Comparison of ENCODE assay signal across 8 cellular contexts in genomic region chr21:17612023-17612564, GRCh38. TPM values are rescaled to one million over a fixed set of nuclear protein-coding genes. Genes with fewer than 3 reads are reported as not detected.
DNase-seq lines count a peak whose midpoint lies in the region; ATAC-seq, FAIRE-seq and TF ChIP-seq lines count a peak whose summit lies in the region.

No MANE protein-coding gene starts in this region.

- peak overlapping the region; percentile 87 for H3K4me3 Mint-ChIP-seq in activated CD4-positive, alpha-beta T cell treated with anti-CD3 and anti-CD28 coated beads, Interleukin-2, amount 10 ng/mL, durations not matched to agents 7 days and 5 days

- H3K4me2 ChIP-seq in BLaER1 (peak overlapping the region; percentile 84), endothelial cell of umbilical vein (ENCODE audit: insufficient read depth, low read length) (peak overlapping the region; percentile 96)

- peaks cover 51% of the 10 kb centered on the region for H3K79me2 ChIP-seq in endothelial cell of umbilical vein (ENCODE audit: control insufficient read depth, insufficient read depth, low read length)

- H3K27ac ChIP-seq in BLaER1 (peak overlapping the region; percentile 92), endothelial cell of umbilical vein (ENCODE audit: insufficient read depth, low read depth, low read length) (peak overlapping the region; percentile 97)

- POLR2A ChIA-PET in activated CD4-positive, alpha-beta T cell treated with anti-CD3 and anti-CD28 coated beads, Interleukin-2, amount 10 ng/mL, durations not matched to agents 7 days and 5 days (lab: Charles Lee) = no interaction called here
- POLR2A ChIA-PET in endothelial cell of umbilical vein (lab: Charles Lee) = no interaction called here

- H3K27ac Mint-ChIP-seq in activated CD4-positive, alpha-beta T cell treated with anti-CD3 and anti-CD28 coated beads, Interleukin-2, amount 10 ng/mL, durations not matched to agents 7 days and 5 days = peak overlapping the region; percentile 98

- peaks cover 58% of the 10 kb centered on the region for H3K4me1 Mint-ChIP-seq in activated CD4-positive, alpha-beta T cell treated with anti-CD3 and anti-CD28 coated beads, Interleukin-2, amount 10 ng/mL, durations not matched to agents 7 days and 5 days

- TF ChIP-seq POLR2A in endothelial cell of umbilical vein (IDR thresholded peaks at IDR 0.05; ENCODE audit: low read depth, low read length) = no peak

- no peak for FAIRE-seq in endothelial cell of umbilical vein (lab: Jason Lieb, UNC)

- dilution Hi-C loops in endothelial cell of umbilical vein (cut with MboI; ENCODE audit: extremely low pct_ligation_motif_present, low sequenced_read_pairs) = no loop called here

- H3K4me1 ChIP-seq in BLaER1 (peaks cover 17% of the 10 kb centered on the region), endothelial cell of umbilical vein (ENCODE audit: control insufficient read depth, extremely low read depth, insufficient read depth, low read length) (peaks cover 10% of the 10 kb centered on the region), mononuclear cell (ENCODE audit: insufficient read depth, low read length) (peaks cover 10% of the 10 kb centered on the region)

- H3K9me3 ChIP-seq in BLaER1 (no peaks in the 10 kb centered on the region), endothelial cell of umbilical vein (replicated peaks; ENCODE audit: control insufficient read depth, insufficient read depth, low read length) (no peaks in the 10 kb centered on the region), mononuclear cell (ENCODE audit: low read depth, low read length) (no peaks in the 10 kb centered on the region)

- H3K27me3 ChIP-seq in BLaER1 (no peaks in the 10 kb centered on the region), endothelial cell of umbilical vein (ENCODE audit: control insufficient read depth in 2 of 2, insufficient read depth in 2 of 2, low read length in 2 of 2) (peaks cover 0 to 2% of the 10 kb centered on the region in 2 experiments), mononuclear cell (ENCODE audit: insufficient read depth, low read length) (no peaks in the 10 kb centered on the region)

- H4K20me1 ChIP-seq in BLaER1 = peaks cover 43% of the 10 kb centered on the region
- no peaks in the 10 kb centered on the region for H4K20me1 ChIP-seq in endothelial cell of umbilical vein (replicated peaks; ENCODE audit: control insufficient read depth, extremely low read depth, insufficient read depth, low read length)

- H3K4me3 ChIP-seq in BLaER1 (peak overlapping the region; percentile 98), endothelial cell of umbilical vein (replicated peaks in 1 of 3; ENCODE audit: insufficient read depth in 1 of 3, low read depth in 1 of 3, low read length in 3 of 3) (peak overlapping the region; percentile 76 to 94 (median 93)), mononuclear cell (ENCODE audit: low read length) (peak overlapping the region; percentile 65)

- peak; percentile 40 for DNase-seq in HT-29 (ENCODE audit: low spot score)
- peak; percentile 18 for DNase-seq in activated CD4-positive, alpha-beta T cell treated with anti-CD3 and anti-CD28 coated beads, Interleukin-2, amount 10 ng/mL, durations not matched to agents 7 days and 5 days
- DNase-seq in endothelial cell of umbilical vein (ENCODE audit: low read depth, low spot score) = no peak
- DNase-seq in stimulated activated naive CD4-positive, alpha-beta T cell treated with Interleukin-2 at 50 U/mL for 16 hours (lab: John Stamatoyannopoulos, UW) = peak; percentile 12
- no peak for DNase-seq in NCI-H774 (lab: John Stamatoyannopoulos, UW)

- CTCF ChIA-PET in activated CD4-positive, alpha-beta T cell treated with anti-CD3 and anti-CD28 coated beads, Interleukin-2, amount 10 ng/mL, durations not matched to agents 7 days and 5 days (lab: Charles Lee) = interaction anchor here (0.6 to 2.2 kb wide), 3 partner anchors 11 to 260 kb away, joined by 3 to 12 read pairs (median 11); no protein-coding TSS in a partner anchor
- CTCF ChIA-PET in endothelial cell of umbilical vein (lab: Charles Lee) = interaction anchor here (2.5 to 2.7 kb wide), 2 partner anchors 27 to 226 kb away, joined by 14 to 25 read pairs; no protein-coding TSS in a partner anchor

- intact Hi-C loops in endothelial cell of umbilical vein (cut with micrococcal nuclease) = loop anchor here (2.0 to 5.0 kb wide), 2 partner anchors 207 to 1950 kb away; partner anchors contain the start of gene C21orf91

- no TSS peak for BruUV-seq in endothelial cell of umbilical vein (replicated peaks; lab: Mats Ljungman, UMichigan)

- H2AFZ ChIP-seq in endothelial cell of umbilical vein (ENCODE audit: low read depth, low read length) = peak overlapping the region; percentile 92

- no peaks in the 10 kb centered on the region for H3K9me3 Mint-ChIP-seq in activated CD4-positive, alpha-beta T cell treated with anti-CD3 and anti-CD28 coated beads, Interleukin-2, amount 10 ng/mL, durations not matched to agents 7 days and 5 days

- peak overlapping the region; percentile 84 for H3K9ac ChIP-seq in BLaER1
- H3K9ac ChIP-seq in endothelial cell of umbilical vein (replicated peaks; ENCODE audit: extremely low read depth, insufficient read depth, low read length) = peak overlapping the region; percentile 99

- no peaks in the 10 kb centered on the region for H3K27me3 Mint-ChIP-seq in activated CD4-positive, alpha-beta T cell treated with anti-CD3 and anti-CD28 coated beads, Interleukin-2, amount 10 ng/mL, durations not matched to agents 7 days and 5 days

- H3K36me3 Mint-ChIP-seq in activated CD4-positive, alpha-beta T cell treated with anti-CD3 and anti-CD28 coated beads, Interleukin-2, amount 10 ng/mL, durations not matched to agents 7 days and 5 days (ENCODE audit: low read depth) = peaks cover 36% of the 10 kb centered on the region

- H3K9me1 ChIP-seq in endothelial cell of umbilical vein (replicated peaks; ENCODE audit: control insufficient read depth, extremely low read depth, insufficient read depth, low read length) = no peaks in the 10 kb centered on the region

- peaks cover 19% of the 10 kb centered on the region for H3K36me3 ChIP-seq in BLaER1
- H3K36me3 ChIP-seq in endothelial cell of umbilical vein (ENCODE audit: control insufficient read depth in 2 of 2, extremely low read depth in 1 of 2, insufficient read depth in 2 of 2, low read length in 2 of 2) = peaks cover 7 to 11% of the 10 kb centered on the region in 2 experiments

- ATAC-seq in GM19463 (IDR thresholded peaks at IDR 0.05; ENCODE audit: unreplicated experiment) = peak; percentile 4

- no peak for TF ChIP-seq CTCF in endothelial cell of umbilical vein (IDR thresholded peaks at IDR 0.05; ENCODE audit: extremely low read depth in 1 of 2, insufficient read depth in 1 of 2, low read depth in 1 of 2, low read length in 2 of 2)

TF ChIP-seq in endothelial cell of umbilical vein, 7 proteins besides CTCF, POLR2A, EP300 and RAD21:
- TF ChIP-seq JUN (IDR thresholded peaks at IDR 0.05; ENCODE audit: borderline replicate concordance, insufficient read depth, insufficient read length, low read depth) (no peak), MYC (IDR thresholded peaks at IDR 0.05; ENCODE audit: low read depth, low read length) (no peak)

RNA-seq across cellular contexts. Expression of gene BTG3, which starts 0.6 kb away (rescaled TPM):
- total RNA-seq in HT-29 (2014; rRNA removed; shearing (Covaris generic)) = 2.0 and 7.0 TPM in 2 replicates
- total RNA-seq in activated CD4-positive, alpha-beta T cell treated with anti-CD3 and anti-CD28 coated beads, Interleukin-2, amount 10 ng/mL, durations not matched to agents 7 days and 5 days = 10 to 100 TPM; 41.2 to 44.1 TPM
- 35.5 and 37.2 TPM in 2 replicates for total RNA-seq in endothelial cell of umbilical vein
- polyA plus RNA-seq in endothelial cell of umbilical vein = 15.9 and 18.1 TPM in 2 replicates
- 29.3 and 30.5 TPM in 2 replicates for polyA plus RNA-seq in endothelial cell of umbilical vein (2011; cell fraction: cytosol; rRNA removed)
- polyA plus RNA-seq in endothelial cell of umbilical vein (2011; cell fraction: nucleus; rRNA removed) = 43.3 and 49.2 TPM in 2 replicates
- 36.0 and 38.6 TPM in 2 replicates for polyA plus RNA-seq in endothelial cell of umbilical vein (2012)
- 8.0 and 9.4 TPM in 2 replicates for polyA minus RNA-seq in endothelial cell of umbilical vein
- 17.9 TPM for polyA minus RNA-seq in endothelial cell of umbilical vein (2011; cell fraction: cytosol; rRNA and poly(A)+ RNA removed)
- 34.7 and 37.9 TPM in 2 replicates for polyA minus RNA-seq in endothelial cell of umbilical vein (2011; cell fraction: nucleus; rRNA and poly(A)+ RNA removed)
- total RNA-seq in mononuclear cell = 68.6 TPM

Comparison
In these comparisons a context has a peak if more than half of its experiments do, and no peak if none do; other contexts are left out.
1. DNase-seq: peak in HT-29 (single experiment), activated CD4-positive, alpha-beta T cell treated with anti-CD3 and anti-CD28 coated beads, Interleukin-2, amount 10 ng/mL, durations not matched to agents 7 days and 5 days (single experiment) and stimulated activated naive CD4-positive, alpha-beta T cell treated with Interleukin-2 at 50 U/mL for 16 hours (single experiment); none in endothelial cell of umbilical vein (single experiment) and NCI-H774 (single experiment).
2. Peak in every context shown above with its lines, with median percentiles within 50 percentile points of each other: H3K4me3 ChIP-seq.